ENCODE assay signal across 10 cellular contexts in genomic region chr1:79079770-79080169, GRCh38.
DNase-seq lines count a peak whose midpoint lies in the region; FAIRE-seq and TF ChIP-seq lines count a peak whose summit lies in the region.
"Had no signal": no experiment of that assay in that cellular context is flagged by ENCODE, and none has a peak within 500 bp of the region (broad histone marks: within the 10 kb centered on the region; RNA-seq: fewer than 3 reads in every experiment).

No MANE protein-coding gene starts in this region.

- peaks cover 10% of the 10 kb centered on the region; the same call in 1 of the 2 replicates for H3K4me1 ChIP-seq in HUES64 (ENCODE audit: insufficient read depth, low read length)

- no peak overlapping the region for H3K27ac Mint-ChIP-seq in activated T-helper 1 cell treated with anti-CD3 and anti-CD28 coated beads, Interleukin-12 subunit alpha, Interleukin-12 subunit beta, Interleukin-2, Interleukin-4 antibody, amounts not matched to agents 30 ng/mL and 10 ng/mL and 1 ng/mL, durations not matched to agents 14 hours and 24 hours and 36 hours
- H3K27ac Mint-ChIP-seq: naive B cell had no signal

- H3K4me3 Mint-ChIP-seq in activated T-helper 1 cell treated with anti-CD3 and anti-CD28 coated beads, Interleukin-12 subunit alpha, Interleukin-12 subunit beta, Interleukin-2, Interleukin-4 antibody, amounts not matched to agents 30 ng/mL and 10 ng/mL and 1 ng/mL, durations not matched to agents 14 hours and 24 hours and 36 hours, result no peak overlapping the region
- H3K4me3 Mint-ChIP-seq: naive B cell had no signal

- POLR2A ChIA-PET in BJ (lab: Charles Lee), result no interaction called here

- no peak for TF ChIP-seq CTCF in BJ (IDR thresholded peaks at IDR 0.05; ENCODE audit: insufficient read depth, low read depth, low read length)
- TF ChIP-seq CTCF in bronchial epithelial cell (IDR thresholded peaks at IDR 0.05; ENCODE audit: insufficient read depth, low read length, severe bottlenecking), result no peak

- CTCF ChIA-PET in BJ (lab: Yijun Ruan, JAX), result no interaction called here

- H3K36me3 ChIP-seq in BJ (ENCODE audit: control insufficient read depth, insufficient read depth, low read length) (no peaks in the 10 kb centered on the region), HUES64 (ENCODE audit: insufficient read depth, low read length) (no peaks in the 10 kb centered on the region), bronchial epithelial cell (ENCODE audit: control insufficient read depth, insufficient read depth, low read length) (no peaks in the 10 kb centered on the region)

- H3K4me3 ChIP-seq in BJ (ENCODE audit: low read depth, low read length) (no peak overlapping the region), HUES64 (ENCODE audit: low read length) (no peak overlapping the region), bronchial epithelial cell (ENCODE audit: low read depth, low read length) (no peak overlapping the region)

- H3K36me3 Mint-ChIP-seq in activated T-helper 1 cell treated with anti-CD3 and anti-CD28 coated beads, Interleukin-12 subunit alpha, Interleukin-12 subunit beta, Interleukin-2, Interleukin-4 antibody, amounts not matched to agents 30 ng/mL and 10 ng/mL and 1 ng/mL, durations not matched to agents 14 hours and 24 hours and 36 hours (ENCODE audit: low read depth), result no peaks in the 10 kb centered on the region
- H3K36me3 Mint-ChIP-seq: naive B cell had no signal

- peak; percentile 30 for DNase-seq in BJ (ENCODE audit: low read depth)
- peak; percentile 88 for DNase-seq in bronchial epithelial cell (ENCODE audit: low read depth)
- DNase-seq in kidney tubule cell (ENCODE audit: low spot score), result peak; percentile 96
- DNase-seq in hippocampal formation (lab: John Stamatoyannopoulos, UW), result no peak
- DNase-seq in NCI-H2171 (lab: John Stamatoyannopoulos, UW), result no peak
- DNase-seq in AML-193 (lab: John Stamatoyannopoulos, UW), result no peak
- no peak for DNase-seq in activated T-helper 1 cell treated with anti-CD3 and anti-CD28 coated beads, Interleukin-12 subunit alpha, Interleukin-12 subunit beta, Interleukin-2, Interleukin-4 antibody, amounts not matched to agents 30 ng/mL and 10 ng/mL and 1 ng/mL, durations not matched to agents 14 hours and 24 hours and 36 hours (ENCODE audit: low spot score)
- DNase-seq: activated naive CD4-positive, alpha-beta T cell treated with Interleukin-2 at 50 U/mL for 16 hours; naive B cell had no signal

- H3K9me3 ChIP-seq in HUES64 (ENCODE audit: insufficient read depth, low read depth, low read length), result no peaks in the 10 kb centered on the region

- peak; percentile 58 for FAIRE-seq in bronchial epithelial cell (lab: Jason Lieb, UNC)

- H3K27me3 ChIP-seq in BJ (ENCODE audit: control insufficient read depth, insufficient read depth, low read length) (no peaks in the 10 kb centered on the region), HUES64 (ENCODE audit: insufficient read depth, low read length) (no peaks in the 10 kb centered on the region), bronchial epithelial cell (ENCODE audit: control insufficient read depth, insufficient read depth, low read length) (no peaks in the 10 kb centered on the region)

- H3K9ac ChIP-seq in HUES64 (ENCODE audit: low read depth, low read length), result no peak overlapping the region

- H3K27ac ChIP-seq in HUES64 (ENCODE audit: low read depth, low read length), result 0 out of 2 replicates have a peak overlapping the region, but pooled peaks have one; percentile 36

- H3K4me1 Mint-ChIP-seq in activated T-helper 1 cell treated with anti-CD3 and anti-CD28 coated beads, Interleukin-12 subunit alpha, Interleukin-12 subunit beta, Interleukin-2, Interleukin-4 antibody, amounts not matched to agents 30 ng/mL and 10 ng/mL and 1 ng/mL, durations not matched to agents 14 hours and 24 hours and 36 hours (ENCODE audit: low read depth), result no peaks in the 10 kb centered on the region
- H3K4me1 Mint-ChIP-seq: naive B cell had no signal

- intact Hi-C loops in activated T-helper 1 cell treated with anti-CD3 and anti-CD28 coated beads, Interleukin-12 subunit alpha, Interleukin-12 subunit beta, Interleukin-2, Interleukin-4 antibody, amounts not matched to agents 30 ng/mL and 10 ng/mL and 1 ng/mL, durations not matched to agents 14 hours and 24 hours and 36 hours (cut with micrococcal nuclease), result no loop called here

- no peaks in the 10 kb centered on the region for H3K27me3 Mint-ChIP-seq in activated T-helper 1 cell treated with anti-CD3 and anti-CD28 coated beads, Interleukin-12 subunit alpha, Interleukin-12 subunit beta, Interleukin-2, Interleukin-4 antibody, amounts not matched to agents 30 ng/mL and 10 ng/mL and 1 ng/mL, durations not matched to agents 14 hours and 24 hours and 36 hours (ENCODE audit: insufficient read depth)
- H3K27me3 Mint-ChIP-seq: naive B cell had no signal

- no peaks in the 10 kb centered on the region for H3K9me3 Mint-ChIP-seq in activated T-helper 1 cell treated with anti-CD3 and anti-CD28 coated beads, Interleukin-12 subunit alpha, Interleukin-12 subunit beta, Interleukin-2, Interleukin-4 antibody, amounts not matched to agents 30 ng/mL and 10 ng/mL and 1 ng/mL, durations not matched to agents 14 hours and 24 hours and 36 hours

Comparison
In these comparisons a context has a peak if more than half of its experiments do, and no peak if none do; other contexts are left out.
1. DNase-seq: peak in BJ (single experiment), bronchial epithelial cell (single experiment) and kidney tubule cell (single experiment); none in hippocampal formation (0 of 2), NCI-H2171 (single experiment), AML-193 (0 of 2) and activated T-helper 1 cell treated with anti-CD3 and anti-CD28 coated beads, Interleukin-12 subunit alpha, Interleukin-12 subunit beta, Interleukin-2, Interleukin-4 antibody, amounts not matched to agents 30 ng/mL and 10 ng/mL and 1 ng/mL, durations not matched to agents 14 hours and 24 hours and 36 hours (single experiment).